Comparison of ENCODE assay signal across 20 cellular contexts in genomic region chr15:59819047-59819446, GRCh38.
DNase-seq lines count a peak whose midpoint lies in the region; ATAC-seq, FAIRE-seq and TF ChIP-seq lines count a peak whose summit lies in the region.
"Had no signal": no experiment of that assay in that cellular context is flagged by ENCODE, and none has a peak within 500 bp of the region (broad histone marks: within the 10 kb centered on the region; RNA-seq: fewer than 3 reads in every experiment).

No MANE protein-coding gene starts in this region.

- H3K27me3 Mint-ChIP-seq in Calu3 (ENCODE audit: unreplicated experiment): peaks cover 37% of the 10 kb centered on the region
- peaks cover 0 to 52% (median 0%) of the 10 kb centered on the region in 5 donors for H3K27me3 Mint-ChIP-seq in naive thymus-derived CD4-positive, alpha-beta T cell

- TF ChIP-seq POLR2A in GM12892 (IDR thresholded peaks at IDR 0.05; ENCODE audit: low read depth, low read length): no peak

- no peaks in the 10 kb centered on the region for H3K9me3 Mint-ChIP-seq in Calu3 (ENCODE audit: low read depth, unreplicated experiment)
- H3K9me3 Mint-ChIP-seq in naive thymus-derived CD4-positive, alpha-beta T cell: peaks cover 0 to 3% (median 0%) of the 10 kb centered on the region in 11 donors

- H3K27ac Mint-ChIP-seq in Calu3 (ENCODE audit: unreplicated experiment): no peak overlapping the region
- peak overlapping the region in 1 of 9 donors; percentile 7 for H3K27ac Mint-ChIP-seq in naive thymus-derived CD4-positive, alpha-beta T cell
- H3K27ac Mint-ChIP-seq: B cell; GM23338; T-helper 1 cell treated with Interleukin-12 subunit alpha and Interleukin-12 subunit beta and Interleukin-4 antibody, amounts not matched to agents 30 μg/mL and 1 μg/mL, for 36 hours had no signal

- H3K36me3 ChIP-seq in naive thymus-derived CD4-positive, alpha-beta T cell (ENCODE audit: control insufficient read depth in 2 of 3, insufficient read depth in 3 of 3, low read length in 3 of 3): no peaks in the 10 kb centered on the region
- H3K36me3 ChIP-seq: SJSA1 had no signal

- POLR2A ChIA-PET in naive thymus-derived CD4-positive, alpha-beta T cell (lab: Charles Lee): interaction anchor here (1.4 kb wide), 1 partner anchor 9 kb away, joined by 5 read pairs; no protein-coding TSS in a partner anchor

- H3K36me3 Mint-ChIP-seq in Calu3 (ENCODE audit: insufficient read depth, unreplicated experiment): no peaks in the 10 kb centered on the region
- no peaks in the 10 kb centered on the region for H3K36me3 Mint-ChIP-seq in naive thymus-derived CD4-positive, alpha-beta T cell

- TF ChIP-seq CTCF in Calu3 (IDR thresholded peaks at IDR 0.05; ENCODE audit: unreplicated experiment) (no peak), VCaP (conservative IDR thresholded peaks at IDR 0.05) (peak; percentile 59)

- H3K27ac ChIP-seq in VCaP: no peak overlapping the region
- H3K27ac ChIP-seq in naive thymus-derived CD4-positive, alpha-beta T cell (ENCODE audit: low read depth, low read length): no peak overlapping the region
- H3K27ac ChIP-seq: RWPE1, SJSA1 had no signal

- BruUV-seq in Calu3 (replicated peaks; lab: Mats Ljungman, UMichigan): no TSS peak

- intact Hi-C loops in Calu3 (cut with micrococcal nuclease; ENCODE audit: unreplicated experiment): loop anchor here (2.0 kb wide), 1 partner anchor 508 kb away; no protein-coding TSS in a partner anchor
- intact Hi-C loops in naive thymus-derived CD4-positive, alpha-beta T cell (cut with micrococcal nuclease): loop anchor here in 1 of 2 donors (2.0 kb wide), 1 partner anchor 16 kb away; no protein-coding TSS in a partner anchor

- CTCF ChIA-PET in Calu3 (lab: Charles Lee): interaction anchor here (0.5 to 1.5 kb wide), 5 partner anchors 15 to 453 kb away, joined by 3 to 5 read pairs (median 3); no protein-coding TSS in a partner anchor
- CTCF ChIA-PET in naive thymus-derived CD4-positive, alpha-beta T cell (lab: Charles Lee): interaction anchor here (0.7 to 1.4 kb wide), 2 partner anchors 78 to 99 kb away, joined by 3 read pairs; no protein-coding TSS in a partner anchor

- peak overlapping the region; percentile 28 for H3K4me3 Mint-ChIP-seq in Calu3 (ENCODE audit: low read depth, unreplicated experiment)
- H3K4me3 Mint-ChIP-seq in naive thymus-derived CD4-positive, alpha-beta T cell: peak overlapping the region in 1 of 10 donors; percentile 3
- H3K4me3 Mint-ChIP-seq: B cell; GM23338; T-helper 1 cell treated with Interleukin-12 subunit alpha and Interleukin-12 subunit beta and Interleukin-4 antibody, amounts not matched to agents 30 μg/mL and 1 μg/mL, for 36 hours had no signal

- no peak overlapping the region for H3K4me3 ChIP-seq in naive thymus-derived CD4-positive, alpha-beta T cell (ENCODE audit: low read length)
- H3K4me3 ChIP-seq: GM23338, K562, SJSA1 had no signal

- H3K27me3 ChIP-seq in naive thymus-derived CD4-positive, alpha-beta T cell (ENCODE audit: control insufficient read depth in 2 of 2, insufficient read depth in 2 of 2, low read length in 2 of 2): no peaks in the 10 kb centered on the region

- no peak for ATAC-seq in naive thymus-derived CD4-positive, alpha-beta T cell
- ATAC-seq: GM23338, HCT116, K562, PC-3 had no signal

- H3K4me1 Mint-ChIP-seq in Calu3 (ENCODE audit: low read depth, unreplicated experiment): no peaks in the 10 kb centered on the region
- peaks cover 10 to 17% (median 14%) of the 10 kb centered on the region in 7 donors for H3K4me1 Mint-ChIP-seq in naive thymus-derived CD4-positive, alpha-beta T cell
- H3K4me1 Mint-ChIP-seq: B cell had no signal

- FAIRE-seq in GM12892 (lab: Jason Lieb, UNC): no peak
- FAIRE-seq: GM19239, K562 had no signal

- DNase-seq in Calu3 (peak; percentile 15), NCI-H146 (lab: John Stamatoyannopoulos, UW) (peak; percentile 18), NCI-H524 (lab: John Stamatoyannopoulos, UW) (peak; percentile 83 to 94), SIG-M5 (lab: John Stamatoyannopoulos, UW) (no peak), GM12892 (ENCODE audit: insufficient read length) (no peak)
- no peak for DNase-seq in naive thymus-derived CD4-positive, alpha-beta T cell
- DNase-seq: DMS153, GF-D8, NCI-H2029, NCI-H748 treated with DMSO at 0.1 percent for 48 hours, PC-3 had no signal

- no peaks in the 10 kb centered on the region for H3K9me3 ChIP-seq in naive thymus-derived CD4-positive, alpha-beta T cell (ENCODE audit: control insufficient read depth in 2 of 3, low read length in 3 of 3)
- H3K9me3 ChIP-seq: SJSA1 had no signal

- peaks cover 0 to 13% of the 10 kb centered on the region in 2 donors for H3K4me1 ChIP-seq in naive thymus-derived CD4-positive, alpha-beta T cell (ENCODE audit: control insufficient read depth in 2 of 2, insufficient read depth in 2 of 2, low read length in 2 of 2)
- H3K4me1 ChIP-seq: SJSA1 had no signal

Comparison
In these comparisons a context has a peak if more than half of its experiments do, and no peak if none do; other contexts are left out.
1. DNase-seq: peak in Calu3 (single experiment), NCI-H146 (single experiment) and NCI-H524 (2 of 2); none in SIG-M5 (single experiment), naive thymus-derived CD4-positive, alpha-beta T cell (0 of 9) and GM12892 (single experiment).